Comparison of ENCODE assay signal across 8 cellular contexts in the genomic region with DNA sequence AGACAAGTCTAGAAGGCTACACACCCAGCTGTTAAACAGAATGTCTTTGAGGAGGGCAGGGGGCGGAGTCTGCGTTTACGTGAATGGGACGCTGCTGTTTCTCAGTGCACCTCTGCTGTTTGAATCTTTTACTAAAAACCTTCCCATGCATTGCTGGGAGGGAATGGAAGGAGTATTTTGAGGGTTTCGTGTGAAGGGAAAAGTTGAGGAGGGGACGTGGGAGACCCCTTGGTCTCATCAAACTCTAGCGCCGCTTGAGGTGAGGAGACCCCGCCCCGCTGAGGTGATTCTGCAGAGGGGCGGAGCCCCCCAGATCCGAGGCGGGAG. TPM values are rescaled to one million over a fixed set of nuclear protein-coding genes. Genes with fewer than 3 reads are reported as not detected.
DNase-seq lines count a peak whose midpoint lies in the region; ATAC-seq, FAIRE-seq and TF ChIP-seq lines count a peak whose summit lies in the region.

No MANE protein-coding gene starts in this region.

- intact Hi-C loops in mucosa of descending colon (cut with DNase I, micrococcal nuclease) = no loop called here

- ATAC-seq in GM19043 (IDR thresholded peaks at IDR 0.05; ENCODE audit: low read depth, unreplicated experiment) (peak; percentile 55), HG03139 (IDR thresholded peaks at IDR 0.05; ENCODE audit: unreplicated experiment) (peak; percentile 58), mucosa of descending colon (peak; percentile 63)

- no peak for TF ChIP-seq CTCF in coronary artery (IDR thresholded peaks at IDR 0.05)
- TF ChIP-seq CTCF in mucosa of descending colon (IDR thresholded peaks at IDR 0.05) = no peak

- H3K27ac ChIP-seq in BLaER1 (peak overlapping the region; percentile 84), coronary artery (peak overlapping the region; percentile 97 to 99)

- FAIRE-seq in RCC 7860 (lab: Jason Lieb, UNC) = no peak

- H3K27me3 ChIP-seq in BLaER1 = no peaks in the 10 kb centered on the region

- H3K36me3 ChIP-seq in BLaER1 (peaks cover 8% of the 10 kb centered on the region; the same call in 1 of the 2 replicates), mucosa of descending colon (ENCODE audit: low read depth) (no peaks in the 10 kb centered on the region)

- H3K9me3 ChIP-seq in BLaER1 (no peaks in the 10 kb centered on the region), mucosa of descending colon (no peaks in the 10 kb centered on the region)

- peak overlapping the region; percentile 93 for H3K4me3 ChIP-seq in BLaER1
- peak overlapping the region; percentile 96 for H3K4me3 ChIP-seq in coronary artery
- peak overlapping the region; percentile 90 for H3K4me3 ChIP-seq in mucosa of descending colon

- H3K4me2 ChIP-seq in BLaER1 = peak overlapping the region; percentile 94

- peak overlapping the region; percentile 90 for H3K9ac ChIP-seq in BLaER1

- H3K4me1 ChIP-seq in BLaER1 (peaks cover 60% of the 10 kb centered on the region), mucosa of descending colon (ENCODE audit: low read depth) (peaks cover 17% of the 10 kb centered on the region)

- peaks cover 20% of the 10 kb centered on the region for H4K20me1 ChIP-seq in BLaER1

- peak; percentile 24 for DNase-seq in RCC 7860 (ENCODE audit: low spot score)
- DNase-seq in coronary artery (ENCODE audit: low spot score) = no peak
- DNase-seq in mucosa of descending colon = peak in 1 of 3 donors; percentile 93
- DNase-seq in NCI-H146 (lab: John Stamatoyannopoulos, UW) = no peak
- DNase-seq in HuH-7.5 (ENCODE audit: low spot score) = no peak

RNA-seq across cellular contexts. Expression of a gene that starts 0.5 kb away (rescaled TPM):
- 100 to 1,000 TPM; 114 to 292 (median 117) TPM for total RNA-seq in mucosa of descending colon
